9 cellular contexts compared by ENCODE assay signal in the genomic region with DNA sequence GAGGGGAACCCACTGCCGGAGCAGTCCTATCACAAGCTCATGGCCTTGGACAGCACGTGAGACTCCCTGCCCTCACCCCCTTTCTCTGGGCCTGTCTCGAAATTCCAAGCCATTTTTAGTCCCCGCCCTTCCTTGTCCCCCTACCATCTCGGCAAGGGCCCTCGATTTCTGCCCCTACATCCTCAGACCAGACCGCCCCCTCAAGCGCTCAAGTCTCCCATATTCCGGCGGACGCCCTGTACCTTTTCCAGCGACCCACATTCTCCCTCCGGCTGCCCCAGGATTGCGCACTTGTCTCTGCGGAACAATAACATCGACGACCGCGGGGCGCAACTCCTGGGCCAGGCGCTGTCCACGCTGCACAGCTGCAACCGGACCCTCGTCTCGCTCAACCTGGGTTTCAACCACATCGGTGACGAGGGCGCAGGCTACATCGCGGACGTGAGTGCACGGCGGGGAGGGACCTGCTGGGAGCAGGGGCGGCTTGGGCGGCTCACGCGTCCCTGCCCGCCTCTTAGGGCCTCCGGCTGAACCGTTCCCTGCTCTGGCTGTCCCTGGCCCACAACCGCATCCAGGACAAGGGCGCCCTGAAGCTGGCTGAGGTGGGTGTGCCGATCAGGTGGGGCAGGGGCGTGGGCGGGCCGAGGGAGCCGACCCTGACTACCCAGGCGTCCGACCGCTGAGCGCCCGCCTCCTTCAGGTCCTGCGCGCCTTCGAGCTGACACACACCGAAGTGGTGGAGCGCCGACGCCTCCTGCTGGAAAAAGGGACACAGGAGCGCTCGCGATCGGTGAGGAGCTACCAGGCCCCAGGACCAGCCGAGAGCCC. TPM values are rescaled to one million over a fixed set of nuclear protein-coding genes. Genes with fewer than 3 reads are reported as not detected.
A peak's percentile ranks its signal among the peaks of the same experiment; 100 is the strongest.
DNase-seq lines count a peak whose midpoint lies in the region; ATAC-seq, FAIRE-seq and TF ChIP-seq lines count a peak whose summit lies in the region.
"Had no signal": no experiment of that assay in that cellular context is flagged by ENCODE, and none has a peak within 500 bp of the region (broad histone marks: within the 10 kb centered on the region; RNA-seq: fewer than 3 reads in every experiment).

No MANE protein-coding gene starts in this region.

- H3K4me3 ChIP-seq in Caco-2 (ENCODE audit: low read depth, low read length) (peak overlapping the region; percentile 43), HUES6 (ENCODE audit: low read depth, low read length) (peak overlapping the region; percentile 63), Panc1 (ENCODE audit: low read depth in 2 of 2, low read length in 2 of 2) (peak overlapping the region; percentile 50 to 60), pancreas (peak overlapping the region in 1 of 4 donors; percentile 36), tibial artery (peak overlapping the region in 1 of 2 donors; percentile 39)

- TF ChIP-seq CTCF in Caco-2 (IDR thresholded peaks at IDR 0.05; ENCODE audit: insufficient read depth in 1 of 2, low read depth in 1 of 2, low read length in 1 of 2, severe bottlenecking in 1 of 2, unreplicated experiment in 1 of 2) (peak; percentile 66 to 91), Panc1 (IDR thresholded peaks at IDR 0.05) (peak; percentile 97), pancreas (IDR thresholded peaks at IDR 0.05) (peak in 2 of 4 donors; percentile 28 to 39), tibial artery (IDR thresholded peaks at IDR 0.05) (peak; percentile 62 to 70)

- peak overlapping the region; percentile 22 for H3K27ac Mint-ChIP-seq in Caco-2 (ENCODE audit: unreplicated experiment)

- H3K27me3 Mint-ChIP-seq in Caco-2 (ENCODE audit: insufficient read depth, unreplicated experiment), result peaks cover 34% of the 10 kb centered on the region

- intact Hi-C loops in Caco-2 (cut with micrococcal nuclease; ENCODE audit: unreplicated experiment) (loop anchor here (1.0 to 10.0 kb wide), 3 partner anchors 35 to 239 kb away; no protein-coding TSS in a partner anchor), Panc1 (cut with micrococcal nuclease; ENCODE audit: unreplicated experiment) (loop anchor here (10.0 kb wide), 1 partner anchor 73 kb away; a partner anchor contains a TSS), pancreas (cut with DNase I) (no loop called here), tibial artery (cut with DNase I; ENCODE audit: low total_unique reads) (no loop called here)

- H3K27me3 ChIP-seq in Caco-2 (replicated peaks; ENCODE audit: control insufficient read depth, insufficient read depth, low read length) (peaks cover 3% of the 10 kb centered on the region; the same call in 1 of the 2 replicates), HUES6 (ENCODE audit: control insufficient read depth, insufficient read depth, low read length) (peaks cover 87% of the 10 kb centered on the region), Panc1 (ENCODE audit: control insufficient read depth, insufficient read depth, low read length) (no peaks in the 10 kb centered on the region), pancreas (peaks cover 0 to 12% (median 2%) of the 10 kb centered on the region in 4 donors), tibial artery (peaks cover 7 to 66% of the 10 kb centered on the region in 2 donors)

- POLR2A ChIA-PET in Caco-2 (lab: Charles Lee), result interaction anchor here (0.7 to 0.8 kb wide), 2 partner anchors 41 to 113 kb away, joined by 3 to 11 read pairs; no protein-coding TSS in a partner anchor
- POLR2A ChIA-PET in Panc1 (lab: Charles Lee), result no interaction called here

- no peaks in the 10 kb centered on the region for H3K4me1 ChIP-seq in Caco-2
- peaks cover 18% of the 10 kb centered on the region for H3K4me1 ChIP-seq in HUES6 (ENCODE audit: control insufficient read depth, insufficient read depth, low read length)
- peaks cover 3% of the 10 kb centered on the region; the same call in 1 of the 2 replicates for H3K4me1 ChIP-seq in Panc1 (ENCODE audit: control insufficient read depth, insufficient read depth, low read length)
- peaks cover 0 to 9% (median 0%) of the 10 kb centered on the region in 3 donors for H3K4me1 ChIP-seq in pancreas
- peaks cover 0 to 29% (median 22%) of the 10 kb centered on the region in 4 donors for H3K4me1 ChIP-seq in tibial artery

- no peak overlapping the region for H3K9ac ChIP-seq in HUES6 (ENCODE audit: low read length)

- DNase-seq in Caco-2 (peak; percentile 85 to 88), Panc1 (ENCODE audit: low read depth, low spot score) (peak; percentile 39), activated T-helper 1 cell treated with Interleukin-2 at 50 U/mL for 16 hours (ENCODE audit: low read depth) (peak; percentile 43), fibroblast of the conjunctiva (ENCODE audit: low read depth) (peak; percentile 36), pancreas (peak; percentile 34 to 88 (median 64)), tibial artery (peak; percentile 54 to 75)

- no peaks in the 10 kb centered on the region for H3K9me3 Mint-ChIP-seq in Caco-2 (ENCODE audit: unreplicated experiment)

- H3K9me3 ChIP-seq in Caco-2 (no peaks in the 10 kb centered on the region), HUES6 (ENCODE audit: control insufficient read depth, insufficient read depth, low read depth, low read length) (no peaks in the 10 kb centered on the region), Panc1 (ENCODE audit: control insufficient read depth, insufficient read depth, low read depth, low read length) (no peaks in the 10 kb centered on the region), pancreas (no peaks in the 10 kb centered on the region), tibial artery (no peaks in the 10 kb centered on the region)

- H3K36me3 ChIP-seq in Caco-2 (ENCODE audit: control insufficient read depth, insufficient read depth, low read length), result no peaks in the 10 kb centered on the region
- H3K36me3 ChIP-seq in HUES6 (ENCODE audit: control insufficient read depth, insufficient read depth, low read length), result no peaks in the 10 kb centered on the region
- no peaks in the 10 kb centered on the region for H3K36me3 ChIP-seq in Panc1 (ENCODE audit: control insufficient read depth, insufficient read depth, low read length)
- no peaks in the 10 kb centered on the region for H3K36me3 ChIP-seq in pancreas
- H3K36me3 ChIP-seq in tibial artery, result no peaks in the 10 kb centered on the region

- in situ Hi-C loops in Panc1 (cut with HindIII; ENCODE audit: low pct_unique_long_range_greater_than_20kb, low sequenced_read_pairs), result no loop called here

- peaks cover 6% of the 10 kb centered on the region for H3K4me1 Mint-ChIP-seq in Caco-2 (ENCODE audit: low read depth, unreplicated experiment)

- H3K36me3 Mint-ChIP-seq in Caco-2 (ENCODE audit: insufficient read depth, unreplicated experiment), result peaks cover 19% of the 10 kb centered on the region

- CTCF ChIA-PET in Caco-2 (lab: Charles Lee) (interaction anchor here (0.5 to 2.1 kb wide), 31 partner anchors 9 to 308 kb away, joined by 3 to 36 read pairs (median 4); a partner anchor contains a TSS), Panc1 (lab: Charles Lee) (interaction anchor here (0.6 to 1.6 kb wide), 12 partner anchors 15 to 246 kb away, joined by 3 to 11 read pairs (median 5); no protein-coding TSS in a partner anchor)

- 5 to 7% methylated on average over 62 to 64 of the region's 64 CpGs for WGBS in pancreas, 2 donors

- H3K4me3 Mint-ChIP-seq in Caco-2 (ENCODE audit: unreplicated experiment), result peak overlapping the region; percentile 64

- H3K27ac ChIP-seq in HUES6 (ENCODE audit: low read depth, low read length) (no peak overlapping the region), Panc1 (ENCODE audit: low read length) (peak overlapping the region; percentile 44; the same call in 1 of the 2 replicates), pancreas (no peak overlapping the region), tibial artery (no peak overlapping the region)

- peak; percentile 93 for ATAC-seq in Panc1
- peak; percentile 65 to 89 (median 80) for ATAC-seq in pancreas
- ATAC-seq in GM21423 (IDR thresholded peaks at IDR 0.05; ENCODE audit: unreplicated experiment), result no peak

- BruUV-seq in Caco-2 (replicated peaks; lab: Mats Ljungman, UMichigan), result no TSS peak
- BruUV-seq in Panc1 (replicated peaks; lab: Mats Ljungman, UMichigan), result no TSS peak

- FAIRE-seq in pancreas (lab: Jason Lieb, UNC), result no peak
- FAIRE-seq: TTC549 had no signal

RNA-seq across cellular contexts. Expression of a gene that starts 7.0 kb away (rescaled TPM):
- total RNA-seq in Caco-2 (2022), result not detected in 2 replicates
- 0.77 TPM for total RNA-seq in Panc1 (2021; ENCODE audit: unreplicated experiment)
- 0.86 TPM for polyA plus RNA-seq in Panc1 (2012; ENCODE audit: insufficient read length)
- not detected for total RNA-seq in pancreas
- under 1 TPM; 0.30 to 0.59 TPM for polyA plus RNA-seq in pancreas

RNA-seq across cellular contexts. Expression of a gene that starts 33.9 kb away (rescaled TPM):
- total RNA-seq in Caco-2 (2022), result 0.18 and 0.39 TPM in 2 replicates
- total RNA-seq in Panc1 (2021; ENCODE audit: unreplicated experiment), result 16.1 TPM
- polyA plus RNA-seq in Panc1 (2012; ENCODE audit: insufficient read length), result 13.3 TPM
- total RNA-seq in pancreas, result 1 to 10 TPM; 1.7 to 5.6 (median 2.8) TPM
- polyA plus RNA-seq in pancreas, result 1 to 10 TPM; 6.6 to 7.1 TPM

Comparison
In these comparisons a context has a peak if more than half of its experiments do, and no peak if none do; other contexts are left out.
1. DNase-seq: peak in every context shown above with its lines; median percentile 86 in Caco-2; 64 in tibial artery; 64 in pancreas; 43 in activated T-helper 1 cell treated with Interleukin-2 at 50 U/mL for 16 hours; 39 in Panc1; 36 in fibroblast of the conjunctiva.
2. intact Hi-C loops: an anchor here in Caco-2 (1.0 to 10.0 kb wide) and Panc1 (10.0 kb wide); none called in pancreas and tibial artery.